8 cellular contexts compared by ENCODE assay signal in the genomic region with DNA sequence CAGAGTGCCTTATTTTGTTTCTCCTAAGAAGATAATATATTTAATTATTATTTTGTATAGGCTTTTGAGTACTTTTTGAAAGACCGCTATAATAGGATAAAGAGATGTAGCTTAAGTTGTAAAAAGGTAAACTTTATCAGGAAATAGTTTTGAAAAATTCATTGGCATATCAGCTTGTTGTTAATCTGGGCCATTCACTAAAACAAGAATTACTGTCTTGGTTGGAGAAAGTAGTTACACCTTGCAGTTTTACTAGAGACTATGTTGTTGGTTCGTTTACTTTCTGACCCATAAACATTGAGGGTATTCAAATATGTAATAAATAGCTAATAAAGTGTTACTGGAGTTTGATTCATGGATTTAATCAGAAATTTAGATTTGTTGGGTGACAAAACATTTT. TPM values are rescaled to one million over a fixed set of nuclear protein-coding genes. Genes with fewer than 3 reads are reported as not detected.
A peak's percentile ranks its signal among the peaks of the same experiment; 100 is the strongest.
DNase-seq lines count a peak whose midpoint lies in the region; ATAC-seq and TF ChIP-seq lines count a peak whose summit lies in the region.

No MANE protein-coding gene starts in this region.

- intact Hi-C loops in Calu3 (cut with micrococcal nuclease; ENCODE audit: unreplicated experiment), result no loop called here

- H3K36me3 ChIP-seq in OCI-LY3 (replicated peaks; ENCODE audit: low read depth, low read length), result peaks cover 34% of the 10 kb centered on the region
- H3K36me3 ChIP-seq in effector memory CD4-positive, alpha-beta T cell (ENCODE audit: control insufficient read depth, insufficient read depth, low read length), result peaks cover 13% of the 10 kb centered on the region
- H3K36me3 ChIP-seq in parathyroid adenoma (ENCODE audit: control insufficient read depth, insufficient read depth, low read length), result no peaks in the 10 kb centered on the region

- H3K9me3 ChIP-seq in OCI-LY3 (ENCODE audit: insufficient read depth, low read length), result no peaks in the 10 kb centered on the region
- H3K9me3 ChIP-seq in effector memory CD4-positive, alpha-beta T cell (ENCODE audit: control insufficient read depth, low read length), result no peaks in the 10 kb centered on the region
- no peaks in the 10 kb centered on the region for H3K9me3 ChIP-seq in parathyroid adenoma (ENCODE audit: control insufficient read depth, low read length)

- H3K79me2 ChIP-seq in OCI-LY3 (ENCODE audit: low read length) (peaks cover 87% of the 10 kb centered on the region), parathyroid adenoma (peaks cover 18% of the 10 kb centered on the region)

- H3K9ac ChIP-seq in OCI-LY3 (ENCODE audit: low read length), result no peak overlapping the region
- no peak overlapping the region for H3K9ac ChIP-seq in parathyroid adenoma

- peaks cover 58% of the 10 kb centered on the region for H3K36me3 Mint-ChIP-seq in Calu3 (ENCODE audit: insufficient read depth, unreplicated experiment)

- H3K9me3 Mint-ChIP-seq in Calu3 (ENCODE audit: low read depth, unreplicated experiment), result no peaks in the 10 kb centered on the region

- H3K27me3 ChIP-seq in OCI-LY3 (ENCODE audit: low read depth, low read length), result no peaks in the 10 kb centered on the region
- no peaks in the 10 kb centered on the region for H3K27me3 ChIP-seq in effector memory CD4-positive, alpha-beta T cell (replicated peaks; ENCODE audit: control insufficient read depth, insufficient read depth, low read length, poor library complexity, severe bottlenecking)
- no peaks in the 10 kb centered on the region for H3K27me3 ChIP-seq in parathyroid adenoma (ENCODE audit: control insufficient read depth, insufficient read depth, low read length)

- CTCF ChIA-PET in Calu3 (lab: Charles Lee), result interaction anchor here (0.6 to 0.8 kb wide), 3 partner anchors 12 to 566 kb away, joined by 3 to 5 read pairs (median 3); no protein-coding TSS in a partner anchor

- H2AFZ ChIP-seq in OCI-LY3 (ENCODE audit: low read depth, low read length) (no peak overlapping the region), parathyroid adenoma (no peak overlapping the region)

- no peaks in the 10 kb centered on the region for H3K27me3 Mint-ChIP-seq in Calu3 (ENCODE audit: unreplicated experiment)

- no peak for DNase-seq in Calu3
- DNase-seq in effector memory CD4-positive, alpha-beta T cell, result no peak
- no peak for DNase-seq in stimulated activated CD4-positive, alpha-beta T cell treated with anti-CD3 and anti-CD28 coated beads, Interleukin-12 subunit alpha, Interleukin-12 subunit beta, amount 100 ng/mL, for 4 hours
- DNase-seq in SW 1271 (lab: John Stamatoyannopoulos, UW), result no peak
- no peak for DNase-seq in stimulated activated CD4-positive, alpha-beta T cell treated with anti-CD3 and anti-CD28 coated beads, Interleukin-15, amount 100 ng/mL, for 24 hours

- peak overlapping the region; percentile 27 for H3K27ac Mint-ChIP-seq in Calu3 (ENCODE audit: unreplicated experiment)

- H3K4me3 ChIP-seq in OCI-LY3 (ENCODE audit: low read length) (peak overlapping the region; percentile 100), parathyroid adenoma (ENCODE audit: low read depth, low read length) (no peak overlapping the region)
- H3K4me3 ChIP-seq in effector memory CD4-positive, alpha-beta T cell (ENCODE audit: insufficient read depth, low read depth, low read length, poor library complexity, severe bottlenecking), result peak overlapping the region; percentile 2

- H3K27ac ChIP-seq in OCI-LY3 (ENCODE audit: low read length) (no peak overlapping the region), parathyroid adenoma (no peak overlapping the region)
- no peak overlapping the region for H3K27ac ChIP-seq in effector memory CD4-positive, alpha-beta T cell (ENCODE audit: insufficient read depth, low read length, poor library complexity, severe bottlenecking)

- H3K4me3 Mint-ChIP-seq in Calu3 (ENCODE audit: low read depth, unreplicated experiment), result peak overlapping the region; percentile 100

- no peak for TF ChIP-seq CTCF in Calu3 (IDR thresholded peaks at IDR 0.05; ENCODE audit: unreplicated experiment)
- TF ChIP-seq CTCF in OCI-LY3 (IDR thresholded peaks at IDR 0.05; ENCODE audit: low read depth, low read length), result no peak
- TF ChIP-seq CTCF in parathyroid adenoma (IDR thresholded peaks at IDR 0.05), result no peak

- no peak for ATAC-seq in GM18519 (IDR thresholded peaks at IDR 0.05; ENCODE audit: low FRiP score, unreplicated experiment)

- peaks cover 29% of the 10 kb centered on the region for H4K20me1 ChIP-seq in OCI-LY3 (ENCODE audit: insufficient read depth, low read length)

- H3K4me1 ChIP-seq in OCI-LY3 (ENCODE audit: low read length), result peaks cover 33% of the 10 kb centered on the region
- H3K4me1 ChIP-seq in effector memory CD4-positive, alpha-beta T cell (ENCODE audit: control insufficient read depth, insufficient read depth, low read length, poor library complexity, severe bottlenecking), result peaks cover 28% of the 10 kb centered on the region
- peaks cover 13% of the 10 kb centered on the region for H3K4me1 ChIP-seq in parathyroid adenoma

- peak overlapping the region; percentile 90 for H3K4me2 ChIP-seq in OCI-LY3 (ENCODE audit: low read length)
- H3K4me2 ChIP-seq in parathyroid adenoma (ENCODE audit: low read length), result peak overlapping the region; percentile 17

- H3K4me1 Mint-ChIP-seq in Calu3 (ENCODE audit: low read depth, unreplicated experiment), result peaks cover 30% of the 10 kb centered on the region

- BruUV-seq in Calu3 (replicated peaks; lab: Mats Ljungman, UMichigan), result TSS peak; percentile 33

RNA-seq across cellular contexts. Expression of a gene that starts 33.7 kb away (rescaled TPM):
- 138 TPM in 2 replicates for total RNA-seq in Calu3 (2022)
